ENCODE assay signal across 14 cellular contexts in the genomic region with DNA sequence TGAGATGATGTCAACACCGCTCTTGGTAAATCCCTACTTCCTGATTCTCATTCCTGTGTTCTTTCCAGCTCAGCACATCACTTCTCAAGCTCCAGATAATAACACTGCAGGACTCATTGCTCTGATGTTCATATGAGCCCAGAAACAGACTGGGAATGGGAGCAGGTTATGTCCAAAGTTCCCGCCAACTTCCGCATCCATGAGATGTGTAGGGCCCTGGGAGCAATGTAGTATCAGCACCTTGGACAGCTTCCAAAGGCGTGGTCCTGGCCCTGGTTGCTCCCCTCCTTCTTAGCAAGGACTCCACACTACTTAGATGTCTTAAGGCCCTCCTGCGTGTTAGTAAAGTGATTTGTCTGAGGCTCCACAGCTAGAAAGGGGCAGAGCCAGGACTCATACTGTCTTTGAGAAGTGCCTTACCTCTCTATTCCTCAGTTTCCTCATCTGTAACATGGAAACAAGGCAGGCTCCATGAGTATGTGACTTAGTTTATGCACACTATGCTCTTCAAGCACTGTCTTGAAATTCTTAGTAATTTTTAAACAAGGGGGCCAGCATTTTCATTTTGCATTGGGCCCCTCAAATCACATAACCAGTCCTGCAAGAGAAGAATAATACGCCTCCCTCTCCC. TPM values are rescaled to one million over a fixed set of nuclear protein-coding genes. Genes with fewer than 3 reads are reported as not detected.
DNase-seq lines count a peak whose midpoint lies in the region; ATAC-seq and TF ChIP-seq lines count a peak whose summit lies in the region.
"Had no signal": no experiment of that assay in that cellular context is flagged by ENCODE, and none has a peak within 500 bp of the region (broad histone marks: within the 10 kb centered on the region; RNA-seq: fewer than 3 reads in every experiment).

No MANE protein-coding gene starts in this region.

- no peak overlapping the region for H3K14ac ChIP-seq in H9 (ENCODE audit: insufficient read depth, low read length)

- H3T11ph ChIP-seq in H9 (ENCODE audit: low read length) = no peak overlapping the region

- no peak overlapping the region for H3K23ac ChIP-seq in H9 (ENCODE audit: insufficient read length, low read depth, low read length)

- no peak overlapping the region for H3K27ac ChIP-seq in H9 (ENCODE audit: insufficient read length, low read depth, low read length)
- H3K27ac ChIP-seq in SK-N-SH (ENCODE audit: low read depth in 2 of 2, low read length in 1 of 2) = no peak overlapping the region
- no peak overlapping the region for H3K27ac ChIP-seq in hepatocyte
- H3K27ac ChIP-seq in body of pancreas = no peak overlapping the region
- H3K27ac ChIP-seq: heart right ventricle had no signal

- H3K79me1 ChIP-seq in H9 (ENCODE audit: insufficient read depth, low read depth, low read length, poor library complexity, severe bottlenecking) = no peaks in the 10 kb centered on the region

- H3K9me3 Mint-ChIP-seq in H9 = no peaks in the 10 kb centered on the region
- no peaks in the 10 kb centered on the region for H3K9me3 Mint-ChIP-seq in activated T-helper 17 cell treated with anti-CD3 and anti-CD28 coated beads, Interleukin-2, amount 50 U/mL, for 72 hours

- H2BK5ac ChIP-seq in H9 (ENCODE audit: insufficient read length, low read length) = no peak overlapping the region

- intact Hi-C loops in body of pancreas (cut with DNase I) = no loop called here

- H3K27me3 ChIP-seq in H9 (ENCODE audit: insufficient read depth, low read length) = no peaks in the 10 kb centered on the region
- no peaks in the 10 kb centered on the region for H3K27me3 ChIP-seq in SK-N-SH (ENCODE audit: insufficient read depth)
- H3K27me3 ChIP-seq in hepatocyte = peaks cover 16% of the 10 kb centered on the region
- H3K27me3 ChIP-seq in body of pancreas = no peaks in the 10 kb centered on the region

- POLR2A ChIA-PET in SK-N-SH (lab: Yijun Ruan, JAX) = no interaction called here

- H3K23me2 ChIP-seq in H9 (ENCODE audit: insufficient read length, low read depth, low read length, poor library complexity, severe bottlenecking) = no peaks in the 10 kb centered on the region

- no peaks in the 10 kb centered on the region for H3F3A ChIP-seq in SK-N-SH (replicated peaks; ENCODE audit: insufficient read depth)

- no peak overlapping the region for H2AK5ac ChIP-seq in H9 (ENCODE audit: insufficient read length, low read length)

- no peak overlapping the region for H4K5ac ChIP-seq in H9 (ENCODE audit: insufficient read length, low read depth, low read length)

- no peak for ATAC-seq in body of pancreas
- no peak for ATAC-seq in activated T-helper 17 cell treated with anti-CD3 and anti-CD28 coated beads, Interleukin-2, amount 50 U/mL, for 72 hours (replicated peaks)
- no peak for ATAC-seq in HG03565 (IDR thresholded peaks at IDR 0.05; ENCODE audit: unreplicated experiment)
- ATAC-seq in HG02759 (IDR thresholded peaks at IDR 0.05; ENCODE audit: unreplicated experiment) = no peak
- ATAC-seq: heart right ventricle; stimulated activated naive CD8-positive, alpha-beta T cell treated with anti-CD3 and anti-CD28 coated beads, Interleukin-15, Interleukin-2, amounts not matched to agents 100 U/mL and 50 U/mL, for 24 hours had no signal

- CTCF ChIA-PET in SK-N-SH (lab: Yijun Ruan, JAX) = interaction anchor here (1.9 to 5.1 kb wide), 3 partner anchors 18 to 96 kb away, joined by 7 to 29 read pairs (median 21); no protein-coding TSS in a partner anchor

- H3K79me2 ChIP-seq in H9 (ENCODE audit: insufficient read depth, low read length) = no peaks in the 10 kb centered on the region
- H3K79me2 ChIP-seq in SK-N-SH (ENCODE audit: insufficient read depth) = no peaks in the 10 kb centered on the region
- no peaks in the 10 kb centered on the region for H3K79me2 ChIP-seq in hepatocyte

- no peaks in the 10 kb centered on the region for H3K9me3 ChIP-seq in H9 (ENCODE audit: control insufficient read depth, low read depth, low read length)
- no peaks in the 10 kb centered on the region for H3K9me3 ChIP-seq in SK-N-SH
- no peaks in the 10 kb centered on the region for H3K9me3 ChIP-seq in hepatocyte (ENCODE audit: low read depth)
- no peaks in the 10 kb centered on the region for H3K9me3 ChIP-seq in body of pancreas
- H3K9me3 ChIP-seq: heart right ventricle had no signal

- H4K20me1 ChIP-seq in H9 (ENCODE audit: control insufficient read depth, insufficient read depth, insufficient read length) (no peaks in the 10 kb centered on the region), SK-N-SH (ENCODE audit: insufficient read depth) (no peaks in the 10 kb centered on the region), hepatocyte (ENCODE audit: insufficient read depth, poor library complexity, severe bottlenecking) (no peaks in the 10 kb centered on the region)

- H3K9ac ChIP-seq in H9 (ENCODE audit: extremely low read depth, insufficient read length, low read length) (no peak overlapping the region), SK-N-SH (no peak overlapping the region)

- H3K9me2 ChIP-seq in SK-N-SH (no peaks in the 10 kb centered on the region), hepatocyte (replicated peaks; ENCODE audit: insufficient read depth) (no peaks in the 10 kb centered on the region)

- TF ChIP-seq RAD21 in SK-N-SH (IDR thresholded peaks at IDR 0.05; ENCODE audit: low read length) = no peak

- H2BK120ac ChIP-seq in H9 (ENCODE audit: low read depth, low read length, poor library complexity, severe bottlenecking) = no peak overlapping the region

- no peak overlapping the region for H3K56ac ChIP-seq in H9 (ENCODE audit: insufficient read length, low read depth, low read length)

- H3K4me3 Mint-ChIP-seq in H9 = no peak overlapping the region; a peak in 1 of 5 replicates
- H3K4me3 Mint-ChIP-seq in activated T-helper 17 cell treated with anti-CD3 and anti-CD28 coated beads, Interleukin-2, amount 50 U/mL, for 72 hours = no peak overlapping the region

- TF ChIP-seq POLR2A in body of pancreas (IDR thresholded peaks at IDR 0.05) = no peak

- H3K4ac ChIP-seq in H9 (ENCODE audit: low read depth, low read length) = no peak overlapping the region

- H3K36me3 ChIP-seq in SK-N-SH (replicated peaks in 1 of 2; ENCODE audit: control insufficient read depth in 1 of 2, insufficient read depth in 2 of 2, low read length in 1 of 2) (no peaks in the 10 kb centered on the region), hepatocyte (replicated peaks; ENCODE audit: insufficient read depth, low read depth) (no peaks in the 10 kb centered on the region), body of pancreas (replicated peaks in 1 of 2; ENCODE audit: insufficient read depth in 1 of 2, low read depth in 2 of 2) (no peaks in the 10 kb centered on the region)
- H3K36me3 ChIP-seq: heart right ventricle had no signal

- no peak for TF ChIP-seq EP300 in SK-N-SH (IDR thresholded peaks at IDR 0.05; ENCODE audit: borderline replicate concordance in 1 of 2, low read depth in 1 of 2, low read length in 1 of 2)

- no peak overlapping the region for H3K18ac ChIP-seq in H9 (ENCODE audit: insufficient read length, low read depth, low read length)

- peaks cover 39% of the 10 kb centered on the region for H3K27me3 Mint-ChIP-seq in H9 (ENCODE audit: low read depth)
- H3K27me3 Mint-ChIP-seq in activated T-helper 17 cell treated with anti-CD3 and anti-CD28 coated beads, Interleukin-2, amount 50 U/mL, for 72 hours = peaks cover 32% of the 10 kb centered on the region

- no peak overlapping the region for H3K4me2 ChIP-seq in H9 (ENCODE audit: insufficient read depth, insufficient read length, low read length)
- no peak overlapping the region for H3K4me2 ChIP-seq in SK-N-SH
- no peak overlapping the region for H3K4me2 ChIP-seq in hepatocyte

- no peak overlapping the region for H4K91ac ChIP-seq in H9 (ENCODE audit: insufficient read length, low read depth, low read length)

- H3K4me1 ChIP-seq in H9 (ENCODE audit: insufficient read depth, low read length) = no peaks in the 10 kb centered on the region
- H3K4me1 ChIP-seq in SK-N-SH (ENCODE audit: control insufficient read depth in 1 of 2, insufficient read depth in 2 of 2, low read depth in 1 of 2, low read length in 1 of 2) = peaks cover 0 to 7% of the 10 kb centered on the region in 2 experiments; a peak in 1 of 4 replicates
- no peaks in the 10 kb centered on the region for H3K4me1 ChIP-seq in hepatocyte (ENCODE audit: insufficient read depth)
- no peaks in the 10 kb centered on the region for H3K4me1 ChIP-seq in body of pancreas

- H4K8ac ChIP-seq in H9 (replicated peaks; ENCODE audit: insufficient read length, low read depth, low read length) = no peak overlapping the region

- no peak overlapping the region for H3K27ac Mint-ChIP-seq in H9
- no peak overlapping the region for H3K27ac Mint-ChIP-seq in activated T-helper 17 cell treated with anti-CD3 and anti-CD28 coated beads, Interleukin-2, amount 50 U/mL, for 72 hours

- H2AFZ ChIP-seq in H9 (ENCODE audit: low read length) (no peak overlapping the region), SK-N-SH (ENCODE audit: low read depth) (no peak overlapping the region), hepatocyte (no peak overlapping the region)

- H3K36me3 Mint-ChIP-seq in H9 (ENCODE audit: insufficient read depth in 1 of 3, low read depth in 3 of 3) = no peaks in the 10 kb centered on the region; a peak in 1 of 7 replicates
- no peaks in the 10 kb centered on the region for H3K36me3 Mint-ChIP-seq in activated T-helper 17 cell treated with anti-CD3 and anti-CD28 coated beads, Interleukin-2, amount 50 U/mL, for 72 hours (ENCODE audit: low read depth)

- H2BK15ac ChIP-seq in H9 (ENCODE audit: low read depth, low read length) = no peak overlapping the region

- no peak for TF ChIP-seq CTCF in H9 (conservative IDR thresholded peaks at IDR 0.05)
- TF ChIP-seq CTCF in SK-N-SH (IDR thresholded peaks at IDR 0.05) = no peak
- no peak for TF ChIP-seq CTCF in hepatocyte (IDR thresholded peaks at IDR 0.05; ENCODE audit: poor library complexity)
- no peak for TF ChIP-seq CTCF in body of pancreas (IDR thresholded peaks at IDR 0.05)

- no peak overlapping the region for H2BK20ac ChIP-seq in H9 (ENCODE audit: low read depth, low read length, poor library complexity, severe bottlenecking)

- peak; percentile 20 for DNase-seq in AG08396 (ENCODE audit: low spot score)
- peak; percentile 53 for DNase-seq in H9
- DNase-seq in SK-N-SH = no peak
- peak; percentile 47 for DNase-seq in hepatocyte (ENCODE audit: low spot score)
- no peak for DNase-seq in body of pancreas
- DNase-seq: activated CD8-positive, alpha-beta memory T cell treated with anti-CD3 and anti-CD28 coated beads, Interleukin-2, amount 50 U/mL, for 4 hours; COR-L47; heart right ventricle; NCI-H2171; stimulated activated CD4-positive, alpha-beta T cell treated with anti-CD3 and anti-CD28 coated beads, Interleukin-15, amount 100 ng/mL, for 24 hours; stimulated activated naive CD8-positive, alpha-beta T cell treated with anti-CD3 and anti-CD28 coated beads, Interleukin-15, Interleukin-2, amounts not matched to agents 100 U/mL and 50 U/mL, for 24 hours had no signal

- H3K4me3 ChIP-seq in SK-N-SH (ENCODE audit: low read depth in 2 of 2, low read length in 1 of 2) (no peak overlapping the region), hepatocyte (no peak overlapping the region), body of pancreas (no peak overlapping the region)
- H3K4me3 ChIP-seq: heart right ventricle had no signal

- no peak overlapping the region for H2BK12ac ChIP-seq in H9 (ENCODE audit: insufficient read length, low read depth, low read length)

- H3K4me1 Mint-ChIP-seq in H9 = peaks cover 10 to 17% of the 10 kb centered on the region in 2 experiments
- no peaks in the 10 kb centered on the region for H3K4me1 Mint-ChIP-seq in activated T-helper 17 cell treated with anti-CD3 and anti-CD28 coated beads, Interleukin-2, amount 50 U/mL, for 72 hours

- WGBS in H9 (ENCODE audit: extremely low coverage, insufficient read length, low lambda C conversion rate) = no CpG with 5 or more reads among the region's 6 CpGs
- WGBS in SK-N-SH (ENCODE audit: low lambda C conversion rate) = 57% methylated on average over 4 of the region's 6 CpGs
- 54% methylated on average over 6 of the region's 6 CpGs for WGBS in hepatocyte (ENCODE audit: low lambda C conversion rate, missing lambda C conversion rate)
- 58 to 64% methylated on average over 6 of the region's 6 CpGs for WGBS in body of pancreas, 2 donors

RNA-seq across cellular contexts. Expression of gene SLC6A1, which starts 27.9 kb away (rescaled TPM):
- total RNA-seq in H9 (2021) = 0.09 TPM in 1 of 2 replicates, not detected in the other
- polyA plus RNA-seq in SK-N-SH (2012; rRNA removed) = not detected in 2 replicates
- 0.01 TPM in 2 replicates for polyA plus RNA-seq in SK-N-SH (2012; cell fraction: cytosol; rRNA removed)
- polyA plus RNA-seq in SK-N-SH (2012; cell fraction: nucleus; rRNA removed) = not detected in 2 replicates
- 3.9 and 5.7 TPM in 2 replicates for total RNA-seq in hepatocyte
- polyA plus RNA-seq in hepatocyte = 1.7 and 3.6 TPM in 2 replicates
- total RNA-seq in body of pancreas = under 1 TPM; 0.26 to 0.66 TPM
- not detected for total RNA-seq in activated T-helper 17 cell treated with anti-CD3 and anti-CD28 coated beads, Interleukin-2, amount 50 U/mL, for 72 hours

Comparison
In these comparisons a context has a peak if more than half of its experiments do, and no peak if none do; other contexts are left out.
1. DNase-seq: peak in AG08396 (single experiment), H9 (single experiment) and hepatocyte (single experiment); none in SK-N-SH (single experiment) and body of pancreas (0 of 4).